12 cellular contexts compared by ENCODE assay signal in the genomic region with DNA sequence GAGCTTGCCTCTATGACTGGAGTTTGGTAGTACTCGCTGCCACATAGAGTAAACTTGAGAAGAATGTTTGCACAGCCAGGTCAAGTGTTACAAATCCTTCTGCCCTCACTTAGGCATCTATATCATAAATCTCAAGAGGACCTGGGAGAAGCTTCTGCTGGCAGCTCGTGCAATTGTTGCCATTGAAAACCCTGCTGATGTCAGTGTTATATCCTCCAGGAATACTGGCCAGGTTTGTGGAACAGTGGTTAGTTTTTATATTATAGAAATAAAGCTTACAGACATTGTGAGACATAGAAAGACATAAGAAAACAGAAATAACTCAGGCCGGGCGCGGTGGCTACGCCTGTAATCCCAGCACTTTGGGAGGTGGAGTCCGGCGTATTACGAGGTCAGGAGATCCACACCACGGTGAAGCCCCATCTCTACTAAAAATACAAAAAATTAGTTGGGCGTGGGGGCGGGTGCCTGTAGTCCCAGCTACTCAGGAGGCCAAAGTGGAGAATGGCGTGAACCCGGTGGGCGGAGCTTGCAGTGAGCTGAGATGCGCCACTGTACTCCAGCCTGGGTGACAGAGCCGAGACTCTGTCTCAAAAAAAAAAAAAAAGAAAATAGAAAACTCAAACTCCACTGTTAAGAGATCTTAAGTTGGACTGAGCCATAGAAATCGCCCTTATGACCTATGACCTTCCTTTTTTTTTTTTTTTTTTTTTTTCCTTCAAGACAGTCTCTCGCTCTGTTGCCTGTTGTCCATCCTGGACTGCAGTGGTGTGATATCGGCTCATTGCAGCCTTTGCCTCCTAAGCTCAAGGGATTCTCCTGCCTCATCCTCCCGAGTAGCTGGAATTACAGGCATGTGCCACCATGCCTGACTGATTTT. TPM values are rescaled to one million over a fixed set of nuclear protein-coding genes. Genes with fewer than 3 reads are reported as not detected.
A peak's percentile ranks its signal among the peaks of the same experiment; 100 is the strongest.
DNase-seq lines count a peak whose midpoint lies in the region; ATAC-seq, FAIRE-seq and TF ChIP-seq lines count a peak whose summit lies in the region.
"Had no signal": no experiment of that assay in that cellular context is flagged by ENCODE, and none has a peak within 500 bp of the region (broad histone marks: within the 10 kb centered on the region; RNA-seq: fewer than 3 reads in every experiment).

No MANE protein-coding gene starts in this region.

- H4K20me1 ChIP-seq in HepG2 (ENCODE audit: insufficient read depth, low read length), result peaks cover 34% of the 10 kb centered on the region
- no peaks in the 10 kb centered on the region for H4K20me1 ChIP-seq in fibroblast of lung (ENCODE audit: control insufficient read depth, extremely low read depth, insufficient read depth, low read length)

- TF ChIP-seq POLR2A in HepG2 (IDR thresholded peaks at IDR 0.05; ENCODE audit: insufficient read depth in 1 of 2, low read depth in 2 of 2, low read length in 2 of 2) (0 out of 4 replicates have a peak, but pooled peaks of 1 of the 2 experiments have one; percentile 30), right lobe of liver (IDR thresholded peaks at IDR 0.05) (no peak)

- peaks cover 70% of the 10 kb centered on the region for H3K36me3 Mint-ChIP-seq in activated CD4-positive, alpha-beta T cell treated with anti-CD3 and anti-CD28 coated beads, Interleukin-2, amount 10 ng/mL, durations not matched to agents 24 days and 14 days (ENCODE audit: low read depth)
- H3K36me3 Mint-ChIP-seq in type B pancreatic cell, result peaks cover 48% of the 10 kb centered on the region

- POLR2A ChIA-PET in HepG2 (lab: Yijun Ruan, JAX), result interaction anchor here (1.1 kb wide), 1 partner anchor 20 kb away, joined by 3 read pairs; no protein-coding TSS in a partner anchor

- H3K4me3 ChIP-seq in HepG2 (replicated peaks in 1 of 3; ENCODE audit: insufficient read depth in 1 of 3, low read depth in 2 of 3, low read length in 3 of 3), result peak overlapping the region in 1 of 3 experiments; percentile 94; a peak in 1 of 6 replicates
- H3K4me3 ChIP-seq in right lobe of liver, result no peak overlapping the region
- H3K4me3 ChIP-seq in fibroblast of lung (replicated peaks in 1 of 4; ENCODE audit: control extremely low read depth in 1 of 4, insufficient read depth in 1 of 4, low read depth in 3 of 4, low read length in 4 of 4), result peak overlapping the region; percentile 90 to 99 (median 92)

- BruUV-seq in HepG2 (replicated peaks; lab: Mats Ljungman, UMichigan), result no TSS peak

- intact Hi-C loops in HepG2 (cut with micrococcal nuclease; ENCODE audit: unreplicated experiment) (no loop called here), right lobe of liver (cut with DNase I) (no loop called here)
- intact Hi-C loops in activated CD4-positive, alpha-beta T cell treated with anti-CD3 and anti-CD28 coated beads, Interleukin-2, amount 10 ng/mL, durations not matched to agents 24 days and 14 days (cut with micrococcal nuclease), result loop anchor here (5.0 to 10.0 kb wide), 3 partner anchors 896 to 1244 kb away; partner anchors contain the start of genes EIF1B, OXSR1 and RPL14

- peak overlapping the region; percentile 97 for H3K4me2 ChIP-seq in HepG2 (ENCODE audit: low read depth, low read length)
- peak overlapping the region; percentile 94 for H3K4me2 ChIP-seq in fibroblast of lung (ENCODE audit: extremely low read depth, insufficient read depth, low read length)

- ATAC-seq in HepG2 (no peak), right lobe of liver (no peak), HG02588 (IDR thresholded peaks at IDR 0.05; ENCODE audit: unreplicated experiment) (no peak)

- H2AFZ ChIP-seq in HepG2 (ENCODE audit: low read length) (no peak overlapping the region), fibroblast of lung (ENCODE audit: low read length) (no peak overlapping the region)

- peak overlapping the region; percentile 99 for H3K27ac Mint-ChIP-seq in activated CD4-positive, alpha-beta T cell treated with anti-CD3 and anti-CD28 coated beads, Interleukin-2, amount 10 ng/mL, durations not matched to agents 24 days and 14 days
- peak overlapping the region; percentile 97 for H3K27ac Mint-ChIP-seq in type B pancreatic cell

- H3K9me3 ChIP-seq in HepG2 (ENCODE audit: low read length) (no peaks in the 10 kb centered on the region), right lobe of liver (no peaks in the 10 kb centered on the region), fibroblast of lung (ENCODE audit: control insufficient read depth, insufficient read depth, low read depth, low read length) (no peaks in the 10 kb centered on the region)

- H3K36me3 ChIP-seq in HepG2 (replicated peaks in 1 of 2; ENCODE audit: control insufficient read depth in 1 of 2, insufficient read depth in 2 of 2, low read length in 2 of 2), result peaks cover 14 to 58% of the 10 kb centered on the region in 2 experiments
- H3K36me3 ChIP-seq in right lobe of liver, result peaks cover 7 to 57% (median 25%) of the 10 kb centered on the region in 4 donors
- peaks cover 18% of the 10 kb centered on the region for H3K36me3 ChIP-seq in fibroblast of lung (ENCODE audit: control insufficient read depth, insufficient read depth, low read length)

- DNase-seq in HepG2 (ENCODE audit: low spot score) (no peak), right lobe of liver (no peak), fibroblast of lung (ENCODE audit: low read depth in 2 of 2) (no peak), type B pancreatic cell (ENCODE audit: extremely low spot score, unreplicated experiment) (no peak), LoVo (ENCODE audit: low spot score) (no peak), KG1 (lab: John Stamatoyannopoulos, UW) (no peak)
- no peak for DNase-seq in activated CD4-positive, alpha-beta T cell treated with anti-CD3 and anti-CD28 coated beads, Interleukin-2, amount 10 ng/mL, durations not matched to agents 24 days and 14 days

- H3K27me3 Mint-ChIP-seq in activated CD4-positive, alpha-beta T cell treated with anti-CD3 and anti-CD28 coated beads, Interleukin-2, amount 10 ng/mL, durations not matched to agents 24 days and 14 days, result peaks cover 2% of the 10 kb centered on the region
- no peaks in the 10 kb centered on the region for H3K27me3 Mint-ChIP-seq in type B pancreatic cell

- H3K4me1 ChIP-seq in HepG2 (ENCODE audit: insufficient read depth, low read length) (peaks cover 65% of the 10 kb centered on the region), right lobe of liver (peaks cover 0 to 14% (median 3%) of the 10 kb centered on the region in 4 donors), fibroblast of lung (ENCODE audit: control insufficient read depth, extremely low read depth, insufficient read depth, low read length) (peaks cover 11% of the 10 kb centered on the region)

- H3K27ac ChIP-seq in HepG2 (ENCODE audit: extremely low read length, insufficient read depth, low read length) (peak overlapping the region; percentile 91), right lobe of liver (no peak overlapping the region), fibroblast of lung (ENCODE audit: insufficient read depth, low read length) (no peak overlapping the region)

- no peak for TF ChIP-seq CTCF in HepG2 (CRISPR knock-in tag; IDR thresholded peaks at IDR 0.05)
- TF ChIP-seq CTCF in right lobe of liver (IDR thresholded peaks at IDR 0.05), result no peak
- TF ChIP-seq CTCF in fibroblast of lung (conservative IDR thresholded peaks at IDR 0.05 in 1 of 2, IDR thresholded peaks at IDR 0.05 in 1 of 2; ENCODE audit: low read depth in 1 of 2, low read length in 2 of 2), result no peak
- no peak for TF ChIP-seq CTCF in type B pancreatic cell (conservative IDR thresholded peaks at IDR 0.05)

- no peak for TF ChIP-seq EP300 in HepG2 (IDR thresholded peaks at IDR 0.05; ENCODE audit: low read depth in 2 of 2, low read length in 2 of 2)
- TF ChIP-seq EP300 in HepG2 (CRISPR knock-in tag; IDR thresholded peaks at IDR 0.05; ENCODE audit: borderline replicate concordance), result no peak

- H3K9me3 Mint-ChIP-seq in activated CD4-positive, alpha-beta T cell treated with anti-CD3 and anti-CD28 coated beads, Interleukin-2, amount 10 ng/mL, durations not matched to agents 24 days and 14 days, result no peaks in the 10 kb centered on the region
- H3K9me3 Mint-ChIP-seq in type B pancreatic cell, result no peaks in the 10 kb centered on the region
- H3K9me3 Mint-ChIP-seq: CD14-positive monocyte; T-helper 1 cell treated with Interleukin-12 subunit alpha and Interleukin-12 subunit beta and Interleukin-4 antibody, amounts not matched to agents 30 μg/mL and 1 μg/mL, for 36 hours had no signal

- peak overlapping the region; percentile 92 for H3K4me3 Mint-ChIP-seq in activated CD4-positive, alpha-beta T cell treated with anti-CD3 and anti-CD28 coated beads, Interleukin-2, amount 10 ng/mL, durations not matched to agents 24 days and 14 days
- H3K4me3 Mint-ChIP-seq in type B pancreatic cell, result peak overlapping the region; percentile 95
- H3K4me3 Mint-ChIP-seq: CD14-positive monocyte had no signal

- in situ Hi-C loops in HepG2 (cut with HindIII; ENCODE audit: extremely low pct_ligation_motif_present, low pct_unique_long_range_greater_than_20kb), result no loop called here

- peaks cover 37% of the 10 kb centered on the region for H3K79me2 ChIP-seq in HepG2 (ENCODE audit: insufficient read depth, low read length)
- H3K79me2 ChIP-seq in fibroblast of lung (ENCODE audit: control insufficient read depth, insufficient read depth, low read length), result peaks cover 39% of the 10 kb centered on the region

- 88% methylated on average over 21 of the region's 21 CpGs for WGBS in HepG2 (ENCODE audit: low lambda C conversion rate)
- 83% methylated on average over 10 of the region's 21 CpGs for WGBS in right lobe of liver (ENCODE audit: insufficient coverage, low coverage, low lambda C conversion rate, missing lambda C conversion rate)

- FAIRE-seq in HepG2 (lab: Jason Lieb, UNC), result no peak
- FAIRE-seq: colon had no signal

- H3K4me1 Mint-ChIP-seq in activated CD4-positive, alpha-beta T cell treated with anti-CD3 and anti-CD28 coated beads, Interleukin-2, amount 10 ng/mL, durations not matched to agents 24 days and 14 days, result peaks cover 43% of the 10 kb centered on the region
- peaks cover 18% of the 10 kb centered on the region for H3K4me1 Mint-ChIP-seq in type B pancreatic cell (ENCODE audit: unreplicated experiment)

- no peak for TF ChIP-seq RAD21 in HepG2 (CRISPR knock-in tag; IDR thresholded peaks at IDR 0.05)

- peak overlapping the region; percentile 96 for H3K9ac ChIP-seq in HepG2 (ENCODE audit: insufficient read depth, low read depth, low read length)
- H3K9ac ChIP-seq in fibroblast of lung (ENCODE audit: insufficient read depth, low read length), result no peak overlapping the region

- H3K27me3 ChIP-seq in HepG2 (ENCODE audit: control insufficient read depth in 1 of 2, insufficient read depth in 2 of 2, low read length in 2 of 2) (no peaks in the 10 kb centered on the region; a peak in 1 of 5 replicates), right lobe of liver (no peaks in the 10 kb centered on the region), fibroblast of lung (ENCODE audit: control insufficient read depth, insufficient read depth, low read length) (no peaks in the 10 kb centered on the region)

- CTCF ChIA-PET in HepG2 (lab: Yijun Ruan, JAX; ENCODE audit: low intra/inter-chr PET ratio, low total read pairs), result no interaction called here

RNA-seq across cellular contexts. Expression of gene RPSA, which starts 2.2 kb away (rescaled TPM):
- total RNA-seq in HepG2 (2016; rRNA removed; fragmentation: Illumina TruSeq; extraction: Trizol), result 1,683 and 1,960 TPM in 2 replicates
- total RNA-seq in HepG2 (2016; cell fraction: cytosol; rRNA removed; fragmentation: Illumina TruSeq; extraction: Trizol; ENCODE audit: low read depth), result 4,234 and 4,880 TPM in 2 replicates
- total RNA-seq in HepG2 (2016; cell fraction: insoluble cytoplasmic fraction; rRNA removed; fragmentation: Illumina TruSeq; extraction: Trizol), result 1,681 and 2,033 TPM in 2 replicates
- total RNA-seq in HepG2 (2016; cell fraction: membrane; rRNA removed; fragmentation: Illumina TruSeq; extraction: Trizol), result 4,469 and 4,736 TPM in 2 replicates
- total RNA-seq in HepG2 (2016; cell fraction: nucleus; rRNA removed; fragmentation: Illumina TruSeq; extraction: Trizol), result 671 and 721 TPM in 2 replicates
- 2,662 and 3,226 TPM in 2 replicates for polyA plus RNA-seq in HepG2 (2011; rRNA removed)
- 2,617 and 3,480 TPM in 2 replicates for polyA plus RNA-seq in HepG2 (2011; cell fraction: cytosol; rRNA removed)
- polyA plus RNA-seq in HepG2 (2011; cell fraction: nucleus; rRNA removed), result 707 and 717 TPM in 2 replicates
- polyA plus RNA-seq in HepG2 (2012), result 1,399 and 1,552 TPM in 2 replicates
- polyA plus RNA-seq in HepG2 (2016; cell fraction: cytosol; fragmentation: Illumina TruSeq; extraction: Trizol; ENCODE audit: low read depth), result 5,088 and 5,753 TPM in 2 replicates
- 1,997 and 2,058 TPM in 2 replicates for polyA plus RNA-seq in HepG2 (2016; cell fraction: insoluble cytoplasmic fraction; fragmentation: Illumina TruSeq; extraction: Trizol; ENCODE audit: low read depth)
- 4,231 and 4,512 TPM in 2 replicates for polyA plus RNA-seq in HepG2 (2016; cell fraction: membrane; fragmentation: Illumina TruSeq; extraction: Trizol; ENCODE audit: low read depth)
- 1,039 and 1,069 TPM in 2 replicates for polyA plus RNA-seq in HepG2 (2016; cell fraction: nucleus; fragmentation: Illumina TruSeq; extraction: Trizol; ENCODE audit: insufficient read depth, low read depth)
- polyA minus RNA-seq in HepG2 (2011; rRNA and poly(A)+ RNA removed; ENCODE audit: low replicate concordance), result 1,437 and 2,324 TPM in 2 replicates
- 460 and 463 TPM in 2 replicates for polyA minus RNA-seq in HepG2 (2011; cell fraction: cytosol; rRNA and poly(A)+ RNA removed)
- 336 and 408 TPM in 2 replicates for polyA minus RNA-seq in HepG2 (2011; cell fraction: nucleus; rRNA and poly(A)+ RNA removed)
- total RNA-seq in right lobe of liver, result 100 to 1,000 TPM; 209 to 448 (median 268) TPM
- 1,932 and 1,935 TPM in 2 replicates for total RNA-seq in activated CD4-positive, alpha-beta T cell treated with anti-CD3 and anti-CD28 coated beads, Interleukin-2, amount 10 ng/mL, durations not matched to agents 24 days and 14 days
- 1,607 and 2,136 TPM in 2 replicates for total RNA-seq in fibroblast of lung
- polyA plus RNA-seq in fibroblast of lung, result 2,369 and 2,556 TPM in 2 replicates
- polyA plus RNA-seq in fibroblast of lung (2012), result 2,050 and 2,120 TPM in 2 replicates
- polyA minus RNA-seq in fibroblast of lung (ENCODE audit: low replicate concordance), result 2,125 and 2,781 TPM in 2 replicates
- 1,264 and 1,454 TPM in 2 replicates for total RNA-seq in type B pancreatic cell (ENCODE audit: low replicate concordance)

RNA-seq across cellular contexts. Expression of gene SLC25A38, which starts 25.6 kb away (rescaled TPM):
- total RNA-seq in HepG2 (2016; rRNA removed; fragmentation: Illumina TruSeq; extraction: Trizol) (32.5 and 33.7 TPM in 2 replicates), right lobe of liver (10 to 100 TPM; 20.9 to 36.7 (median 23.6) TPM), fibroblast of lung (17.7 and 22.0 TPM in 2 replicates), type B pancreatic cell (ENCODE audit: low replicate concordance) (26.9 and 30.3 TPM in 2 replicates)
- total RNA-seq in HepG2 (2016; cell fraction: cytosol; rRNA removed; fragmentation: Illumina TruSeq; extraction: Trizol; ENCODE audit: low read depth), result 13.6 and 14.0 TPM in 2 replicates
- 30.5 and 33.1 TPM in 2 replicates for total RNA-seq in HepG2 (2016; cell fraction: insoluble cytoplasmic fraction; rRNA removed; fragmentation: Illumina TruSeq; extraction: Trizol)
- 28.9 and 29.7 TPM in 2 replicates for total RNA-seq in HepG2 (2016; cell fraction: membrane; rRNA removed; fragmentation: Illumina TruSeq; extraction: Trizol)
- 21.9 and 22.5 TPM in 2 replicates for total RNA-seq in HepG2 (2016; cell fraction: nucleus; rRNA removed; fragmentation: Illumina TruSeq; extraction: Trizol)
- polyA plus RNA-seq in HepG2 (2011; rRNA removed) (32.3 and 35.4 TPM in 2 replicates), fibroblast of lung (23.3 and 26.9 TPM in 2 replicates)
- polyA plus RNA-seq in HepG2 (2011; cell fraction: cytosol; rRNA removed), result 27.5 and 32.3 TPM in 2 replicates
- 22.7 and 25.3 TPM in 2 replicates for polyA plus RNA-seq in HepG2 (2011; cell fraction: nucleus; rRNA removed)
- polyA plus RNA-seq in HepG2 (2012), result 22.2 and 25.3 TPM in 2 replicates
- 10.3 and 12.0 TPM in 2 replicates for polyA plus RNA-seq in HepG2 (2016; cell fraction: cytosol; fragmentation: Illumina TruSeq; extraction: Trizol; ENCODE audit: low read depth)
- 32.2 and 34.1 TPM in 2 replicates for polyA plus RNA-seq in HepG2 (2016; cell fraction: insoluble cytoplasmic fraction; fragmentation: Illumina TruSeq; extraction: Trizol; ENCODE audit: low read depth)
- polyA plus RNA-seq in HepG2 (2016; cell fraction: membrane; fragmentation: Illumina TruSeq; extraction: Trizol; ENCODE audit: low read depth), result 21.0 and 23.3 TPM in 2 replicates
- 38.0 and 39.9 TPM in 2 replicates for polyA plus RNA-seq in HepG2 (2016; cell fraction: nucleus; fragmentation: Illumina TruSeq; extraction: Trizol; ENCODE audit: insufficient read depth, low read depth)
- 44.2 and 49.5 TPM in 2 replicates for polyA minus RNA-seq in HepG2 (2011; rRNA and poly(A)+ RNA removed; ENCODE audit: low replicate concordance)
- 16.9 and 17.9 TPM in 2 replicates for polyA minus RNA-seq in HepG2 (2011; cell fraction: cytosol; rRNA and poly(A)+ RNA removed)
- polyA minus RNA-seq in HepG2 (2011; cell fraction: nucleus; rRNA and poly(A)+ RNA removed), result 15.6 and 18.8 TPM in 2 replicates
- total RNA-seq in activated CD4-positive, alpha-beta T cell treated with anti-CD3 and anti-CD28 coated beads, Interleukin-2, amount 10 ng/mL, durations not matched to agents 24 days and 14 days, result 37.8 and 38.2 TPM in 2 replicates
- polyA plus RNA-seq in fibroblast of lung (2012), result 17.1 and 19.9 TPM in 2 replicates
- 11.9 and 25.0 TPM in 2 replicates for polyA minus RNA-seq in fibroblast of lung (ENCODE audit: low replicate concordance)

RNA-seq across cellular contexts. Expression of gene MOBP, which starts 58.7 kb away (rescaled TPM):
- total RNA-seq in HepG2 (2016; rRNA removed; fragmentation: Illumina TruSeq; extraction: Trizol), result not detected in 2 replicates
- total RNA-seq in HepG2 (2016; cell fraction: cytosol; rRNA removed; fragmentation: Illumina TruSeq; extraction: Trizol; ENCODE audit: low read depth), result not detected in 2 replicates
- total RNA-seq in HepG2 (2016; cell fraction: insoluble cytoplasmic fraction; rRNA removed; fragmentation: Illumina TruSeq; extraction: Trizol), result not detected in 2 replicates
- total RNA-seq in HepG2 (2016; cell fraction: membrane; rRNA removed; fragmentation: Illumina TruSeq; extraction: Trizol), result not detected in 2 replicates
- total RNA-seq in HepG2 (2016; cell fraction: nucleus; rRNA removed; fragmentation: Illumina TruSeq; extraction: Trizol), result not detected in 2 replicates
- polyA plus RNA-seq in HepG2 (2011; rRNA removed), result not detected in 2 replicates
- polyA plus RNA-seq in HepG2 (2011; cell fraction: cytosol; rRNA removed), result 0.01 TPM in 1 of 2 replicates, not detected in the other
- not detected in 2 replicates for polyA plus RNA-seq in HepG2 (2011; cell fraction: nucleus; rRNA removed)
- polyA plus RNA-seq in HepG2 (2012), result not detected in 2 replicates
- not detected in 2 replicates for polyA plus RNA-seq in HepG2 (2016; cell fraction: cytosol; fragmentation: Illumina TruSeq; extraction: Trizol; ENCODE audit: low read depth)
- not detected in 2 replicates for polyA plus RNA-seq in HepG2 (2016; cell fraction: insoluble cytoplasmic fraction; fragmentation: Illumina TruSeq; extraction: Trizol; ENCODE audit: low read depth)
- not detected in 2 replicates for polyA plus RNA-seq in HepG2 (2016; cell fraction: membrane; fragmentation: Illumina TruSeq; extraction: Trizol; ENCODE audit: low read depth)
- polyA plus RNA-seq in HepG2 (2016; cell fraction: nucleus; fragmentation: Illumina TruSeq; extraction: Trizol; ENCODE audit: insufficient read depth, low read depth), result not detected in 2 replicates
- not detected in 2 replicates for polyA minus RNA-seq in HepG2 (2011; rRNA and poly(A)+ RNA removed; ENCODE audit: low replicate concordance)
- polyA minus RNA-seq in HepG2 (2011; cell fraction: cytosol; rRNA and poly(A)+ RNA removed), result not detected in 2 replicates
- polyA minus RNA-seq in HepG2 (2011; cell fraction: nucleus; rRNA and poly(A)+ RNA removed), result not detected in 2 replicates
- total RNA-seq in right lobe of liver, result not detected
- total RNA-seq in activated CD4-positive, alpha-beta T cell treated with anti-CD3 and anti-CD28 coated beads, Interleukin-2, amount 10 ng/mL, durations not matched to agents 24 days and 14 days, result not detected in 2 replicates
- not detected in 2 replicates for total RNA-seq in fibroblast of lung
- not detected in 2 replicates for polyA plus RNA-seq in fibroblast of lung
- not detected in 2 replicates for polyA plus RNA-seq in fibroblast of lung (2012)
- polyA minus RNA-seq in fibroblast of lung (ENCODE audit: low replicate concordance), result not detected in 2 replicates
- total RNA-seq in type B pancreatic cell (ENCODE audit: low replicate concordance), result not detected in 2 replicates
- total RNA-seq: mesenteric fat pad had no signal
- polyA plus RNA-seq: CD14-positive monocyte had no signal

Comparison
In these comparisons a context has a peak if more than half of its experiments do, and no peak if none do; other contexts are left out.
1. H3K4me3 ChIP-seq: peak in fibroblast of lung (4 of 4); none in right lobe of liver (0 of 3).